1 cellular context compared by ENCODE assay signal in the genomic region with DNA sequence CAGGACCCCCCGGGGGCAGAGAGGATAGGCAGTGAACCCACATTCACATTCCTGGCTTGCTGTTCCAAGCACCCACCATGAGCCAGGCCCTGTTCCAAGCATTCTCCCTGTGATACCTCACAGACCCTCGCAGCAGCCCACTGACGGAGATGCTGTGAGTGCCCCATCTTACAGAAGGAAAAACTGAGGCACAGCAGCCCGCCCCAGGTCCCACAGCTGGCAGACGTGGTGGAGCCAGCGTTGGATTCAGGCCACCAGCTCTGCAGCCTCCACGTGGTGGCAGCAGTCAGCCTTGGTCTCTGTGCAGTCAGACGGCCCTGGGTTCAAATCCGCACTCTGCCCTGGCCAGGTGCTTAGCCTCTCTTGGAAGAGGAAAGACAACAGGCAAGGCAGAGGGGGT.
A peak's percentile ranks its signal among the peaks of the same experiment; 100 is the strongest.
TF ChIP-seq lines count a peak whose summit lies in the region.

No MANE protein-coding gene starts in this region.

TF ChIP-seq in HepG2, 621 proteins besides CTCF, POLR2A, EP300 and RAD21:
- no peak for TF ChIP-seq ZNF367 (CRISPR knock-in tag; IDR thresholded peaks at IDR 0.05; ENCODE audit: borderline replicate concordance)
- TF ChIP-seq HOXA5 (CRISPR knock-in tag; IDR thresholded peaks at IDR 0.05): no peak
- TF ChIP-seq ZNF160 (CRISPR knock-in tag; IDR thresholded peaks at IDR 0.05): no peak
- peak; percentile 40; the same call in 1 of the 2 replicates for TF ChIP-seq ZNF768 (CRISPR knock-in tag; IDR thresholded peaks at IDR 0.05)
- TF ChIP-seq, protein P1, sequence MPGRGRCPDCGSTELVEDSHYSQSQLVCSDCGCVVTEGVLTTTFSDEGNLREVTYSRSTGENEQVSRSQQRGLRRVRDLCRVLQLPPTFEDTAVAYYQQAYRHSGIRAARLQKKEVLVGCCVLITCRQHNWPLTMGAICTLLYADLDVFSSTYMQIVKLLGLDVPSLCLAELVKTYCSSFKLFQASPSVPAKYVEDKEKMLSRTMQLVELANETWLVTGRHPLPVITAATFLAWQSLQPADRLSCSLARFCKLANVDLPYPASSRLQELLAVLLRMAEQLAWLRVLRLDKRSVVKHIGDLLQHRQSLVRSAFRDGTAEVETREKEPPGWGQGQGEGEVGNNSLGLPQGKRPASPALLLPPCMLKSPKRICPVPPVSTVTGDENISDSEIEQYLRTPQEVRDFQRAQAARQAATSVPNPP (CRISPR knock-in tag; IDR thresholded peaks at IDR 0.05): no peak
- TF ChIP-seq, protein P2, sequence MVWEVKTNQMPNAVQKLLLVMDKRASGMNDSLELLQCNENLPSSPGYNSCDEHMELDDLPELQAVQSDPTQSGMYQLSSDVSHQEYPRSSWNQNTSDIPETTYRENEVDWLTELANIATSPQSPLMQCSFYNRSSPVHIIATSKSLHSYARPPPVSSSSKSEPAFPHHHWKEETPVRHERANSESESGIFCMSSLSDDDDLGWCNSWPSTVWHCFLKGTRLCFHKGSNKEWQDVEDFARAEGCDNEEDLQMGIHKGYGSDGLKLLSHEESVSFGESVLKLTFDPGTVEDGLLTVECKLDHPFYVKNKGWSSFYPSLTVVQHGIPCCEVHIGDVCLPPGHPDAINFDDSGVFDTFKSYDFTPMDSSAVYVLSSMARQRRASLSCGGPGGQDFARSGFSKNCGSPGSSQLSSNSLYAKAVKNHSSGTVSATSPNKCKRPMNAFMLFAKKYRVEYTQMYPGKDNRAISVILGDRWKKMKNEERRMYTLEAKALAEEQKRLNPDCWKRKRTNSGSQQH (CRISPR knock-in tag; IDR thresholded peaks at IDR 0.05; ENCODE audit: low read depth): no peak
- no peak for TF ChIP-seq ZNF563 (CRISPR knock-in tag; IDR thresholded peaks at IDR 0.05)
- TF ChIP-seq, protein P3, sequence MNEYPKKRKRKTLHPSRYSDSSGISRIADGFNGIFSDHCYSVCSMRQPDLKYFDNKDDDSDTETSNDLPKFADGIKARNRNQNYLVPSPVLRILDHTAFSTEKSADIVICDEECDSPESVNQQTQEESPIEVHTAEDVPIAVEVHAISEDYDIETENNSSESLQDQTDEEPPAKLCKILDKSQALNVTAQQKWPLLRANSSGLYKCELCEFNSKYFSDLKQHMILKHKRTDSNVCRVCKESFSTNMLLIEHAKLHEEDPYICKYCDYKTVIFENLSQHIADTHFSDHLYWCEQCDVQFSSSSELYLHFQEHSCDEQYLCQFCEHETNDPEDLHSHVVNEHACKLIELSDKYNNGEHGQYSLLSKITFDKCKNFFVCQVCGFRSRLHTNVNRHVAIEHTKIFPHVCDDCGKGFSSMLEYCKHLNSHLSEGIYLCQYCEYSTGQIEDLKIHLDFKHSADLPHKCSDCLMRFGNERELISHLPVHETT (CRISPR knock-in tag; conservative IDR thresholded peaks at IDR 0.05): no peak
- no peak for TF ChIP-seq SMAD3 (CRISPR knock-in tag; IDR thresholded peaks at IDR 0.05)
- TF ChIP-seq U2AF1 (optimal IDR thresholded peaks at IDR 0.05; ENCODE audit: low read depth, low read length): no peak
- TF ChIP-seq SNAPC2 (CRISPR knock-in tag; IDR thresholded peaks at IDR 0.05): no peak
- TF ChIP-seq, protein P4, sequence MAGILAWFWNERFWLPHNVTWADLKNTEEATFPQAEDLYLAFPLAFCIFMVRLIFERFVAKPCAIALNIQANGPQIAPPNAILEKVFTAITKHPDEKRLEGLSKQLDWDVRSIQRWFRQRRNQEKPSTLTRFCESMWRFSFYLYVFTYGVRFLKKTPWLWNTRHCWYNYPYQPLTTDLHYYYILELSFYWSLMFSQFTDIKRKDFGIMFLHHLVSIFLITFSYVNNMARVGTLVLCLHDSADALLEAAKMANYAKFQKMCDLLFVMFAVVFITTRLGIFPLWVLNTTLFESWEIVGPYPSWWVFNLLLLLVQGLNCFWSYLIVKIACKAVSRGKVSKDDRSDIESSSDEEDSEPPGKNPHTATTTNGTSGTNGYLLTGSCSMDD (CRISPR knock-in tag; IDR thresholded peaks at IDR 0.05): no peak
- TF ChIP-seq ATAD3A (CRISPR knock-in tag; IDR thresholded peaks at IDR 0.05): no peak
- TF ChIP-seq IKZF4 (CRISPR knock-in tag; IDR thresholded peaks at IDR 0.05; ENCODE audit: borderline replicate concordance, low read depth, not compliant biosample characterization): no peak
- TF ChIP-seq ZNF629 (CRISPR knock-in tag; conservative IDR thresholded peaks at IDR 0.05): peak; percentile 86
- no peak for TF ChIP-seq SALL1 (CRISPR knock-in tag; IDR thresholded peaks at IDR 0.05)
- TF ChIP-seq ZNF644 (CRISPR knock-in tag; IDR thresholded peaks at IDR 0.05; ENCODE audit: low read depth): no peak
- TF ChIP-seq STAG1 (CRISPR knock-in tag; IDR thresholded peaks at IDR 0.05): peak; percentile 51
- TF ChIP-seq, protein P5, sequence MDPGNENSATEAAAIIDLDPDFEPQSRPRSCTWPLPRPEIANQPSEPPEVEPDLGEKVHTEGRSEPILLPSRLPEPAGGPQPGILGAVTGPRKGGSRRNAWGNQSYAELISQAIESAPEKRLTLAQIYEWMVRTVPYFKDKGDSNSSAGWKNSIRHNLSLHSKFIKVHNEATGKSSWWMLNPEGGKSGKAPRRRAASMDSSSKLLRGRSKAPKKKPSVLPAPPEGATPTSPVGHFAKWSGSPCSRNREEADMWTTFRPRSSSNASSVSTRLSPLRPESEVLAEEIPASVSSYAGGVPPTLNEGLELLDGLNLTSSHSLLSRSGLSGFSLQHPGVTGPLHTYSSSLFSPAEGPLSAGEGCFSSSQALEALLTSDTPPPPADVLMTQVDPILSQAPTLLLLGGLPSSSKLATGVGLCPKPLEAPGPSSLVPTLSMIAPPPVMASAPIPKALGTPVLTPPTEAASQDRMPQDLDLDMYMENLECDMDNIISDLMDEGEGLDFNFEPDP (CRISPR knock-in tag; conservative IDR thresholded peaks at IDR 0.05): no peak
- no peak for TF ChIP-seq ZNF615 (CRISPR knock-in tag; IDR thresholded peaks at IDR 0.05; ENCODE audit: borderline replicate concordance)
- TF ChIP-seq, protein P6, sequence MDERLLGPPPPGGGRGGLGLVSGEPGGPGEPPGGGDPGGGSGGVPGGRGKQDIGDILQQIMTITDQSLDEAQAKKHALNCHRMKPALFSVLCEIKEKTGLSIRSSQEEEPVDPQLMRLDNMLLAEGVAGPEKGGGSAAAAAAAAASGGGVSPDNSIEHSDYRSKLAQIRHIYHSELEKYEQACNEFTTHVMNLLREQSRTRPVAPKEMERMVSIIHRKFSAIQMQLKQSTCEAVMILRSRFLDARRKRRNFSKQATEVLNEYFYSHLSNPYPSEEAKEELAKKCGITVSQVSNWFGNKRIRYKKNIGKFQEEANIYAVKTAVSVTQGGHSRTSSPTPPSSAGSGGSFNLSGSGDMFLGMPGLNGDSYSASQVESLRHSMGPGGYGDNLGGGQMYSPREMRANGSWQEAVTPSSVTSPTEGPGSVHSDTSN (CRISPR knock-in tag; IDR thresholded peaks at IDR 0.05): no peak
- no peak for TF ChIP-seq ZIK1 (CRISPR knock-in tag; IDR thresholded peaks at IDR 0.05; ENCODE audit: borderline replicate concordance, low read depth)
- no peak for TF ChIP-seq ZNF670 (CRISPR knock-in tag; IDR thresholded peaks at IDR 0.05; ENCODE audit: borderline replicate concordance)
- TF ChIP-seq ZNF598 (CRISPR knock-in tag; IDR thresholded peaks at IDR 0.05; ENCODE audit: borderline replicate concordance): no peak
- TF ChIP-seq MEIS2 (CRISPR knock-in tag; IDR thresholded peaks at IDR 0.05): no peak
TF ChIP-seq in HepG2: peak in this region for 3.
